1 cellular context compared by ENCODE assay signal in the genomic region with DNA sequence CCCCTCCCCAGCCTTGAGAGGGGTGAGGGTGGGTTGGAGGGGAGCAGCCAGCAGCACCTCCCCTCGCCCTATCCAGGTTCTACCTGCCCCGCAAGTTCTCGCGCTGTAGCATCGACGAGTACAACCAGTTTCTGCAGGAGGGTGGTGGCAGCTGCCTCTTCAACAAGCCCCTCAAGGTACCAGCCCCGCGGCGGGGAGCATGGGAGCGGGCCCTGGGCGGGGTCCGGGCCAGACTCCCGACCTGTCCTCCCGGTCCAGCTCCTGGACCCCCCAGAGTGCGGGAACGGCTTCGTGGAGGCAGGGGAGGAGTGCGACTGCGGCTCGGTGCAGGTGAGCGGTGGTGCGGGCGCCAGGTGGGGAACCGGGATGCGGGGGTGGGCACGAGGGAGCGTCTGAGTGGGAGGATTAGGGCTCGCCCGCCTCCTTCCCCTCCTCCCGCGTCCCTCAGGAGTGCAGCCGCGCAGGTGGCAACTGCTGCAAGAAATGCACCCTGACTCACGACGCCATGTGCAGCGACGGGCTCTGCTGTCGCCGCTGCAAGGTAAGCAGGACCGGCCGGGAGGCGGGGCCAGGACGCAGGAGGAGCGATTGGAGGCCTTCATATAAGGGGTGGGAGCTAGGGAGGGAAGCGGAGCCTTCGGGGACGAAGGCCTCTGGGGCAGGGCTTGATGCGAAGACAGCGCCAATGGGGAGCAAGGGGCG.
TF ChIP-seq lines count a peak whose summit lies in the region.

No MANE protein-coding gene starts in this region.

TF ChIP-seq in neural cell, 6 proteins besides CTCF, POLR2A, EP300 and RAD21 (continued from another document):
- TF ChIP-seq, protein P1, sequence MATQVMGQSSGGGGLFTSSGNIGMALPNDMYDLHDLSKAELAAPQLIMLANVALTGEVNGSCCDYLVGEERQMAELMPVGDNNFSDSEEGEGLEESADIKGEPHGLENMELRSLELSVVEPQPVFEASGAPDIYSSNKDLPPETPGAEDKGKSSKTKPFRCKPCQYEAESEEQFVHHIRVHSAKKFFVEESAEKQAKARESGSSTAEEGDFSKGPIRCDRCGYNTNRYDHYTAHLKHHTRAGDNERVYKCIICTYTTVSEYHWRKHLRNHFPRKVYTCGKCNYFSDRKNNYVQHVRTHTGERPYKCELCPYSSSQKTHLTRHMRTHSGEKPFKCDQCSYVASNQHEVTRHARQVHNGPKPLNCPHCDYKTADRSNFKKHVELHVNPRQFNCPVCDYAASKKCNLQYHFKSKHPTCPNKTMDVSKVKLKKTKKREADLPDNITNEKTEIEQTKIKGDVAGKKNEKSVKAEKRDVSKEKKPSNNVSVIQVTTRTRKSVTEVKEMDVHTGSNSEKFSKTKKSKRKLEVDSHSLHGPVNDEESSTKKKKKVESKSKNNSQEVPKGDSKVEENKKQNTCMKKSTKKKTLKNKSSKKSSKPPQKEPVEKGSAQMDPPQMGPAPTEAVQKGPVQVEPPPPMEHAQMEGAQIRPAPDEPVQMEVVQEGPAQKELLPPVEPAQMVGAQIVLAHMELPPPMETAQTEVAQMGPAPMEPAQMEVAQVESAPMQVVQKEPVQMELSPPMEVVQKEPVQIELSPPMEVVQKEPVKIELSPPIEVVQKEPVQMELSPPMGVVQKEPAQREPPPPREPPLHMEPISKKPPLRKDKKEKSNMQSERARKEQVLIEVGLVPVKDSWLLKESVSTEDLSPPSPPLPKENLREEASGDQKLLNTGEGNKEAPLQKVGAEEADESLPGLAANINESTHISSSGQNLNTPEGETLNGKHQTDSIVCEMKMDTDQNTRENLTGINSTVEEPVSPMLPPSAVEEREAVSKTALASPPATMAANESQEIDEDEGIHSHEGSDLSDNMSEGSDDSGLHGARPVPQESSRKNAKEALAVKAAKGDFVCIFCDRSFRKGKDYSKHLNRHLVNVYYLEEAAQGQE (IDR thresholded peaks at IDR 0.05; ENCODE audit: borderline replicate concordance): no peak
- no peak for TF ChIP-seq EZH2 (IDR thresholded peaks at IDR 0.05; ENCODE audit: borderline replicate concordance, insufficient read depth, low read length, poor library complexity, severe bottlenecking)
- TF ChIP-seq SMC3 (conservative IDR thresholded peaks at IDR 0.05; ENCODE audit: poor library complexity): peak; percentile 66
- TF ChIP-seq TAF1 (IDR thresholded peaks at IDR 0.05; ENCODE audit: low read depth): no peak
